In the genomic region with DNA sequence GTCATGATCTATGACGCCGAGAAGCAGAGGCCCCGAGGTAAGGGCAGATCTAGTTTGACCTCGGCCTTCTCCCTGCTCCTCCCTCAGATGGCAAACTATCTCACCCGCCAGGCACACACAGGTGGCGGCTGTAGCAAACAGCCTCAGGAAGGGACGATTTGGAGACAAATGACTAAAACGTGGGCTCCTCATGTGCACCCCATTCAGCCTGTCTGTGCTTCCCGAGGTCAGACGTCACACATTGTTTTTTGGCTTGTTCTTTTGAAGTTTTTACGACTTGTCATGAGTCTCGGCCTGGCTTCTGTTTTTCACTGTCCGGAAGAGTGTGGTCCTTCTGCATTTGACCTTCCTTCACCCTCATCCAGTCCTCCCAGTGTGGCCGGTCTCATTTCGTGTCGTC, we compare ENCODE assay signal across 1 cellular context.
TF ChIP-seq lines count a peak whose summit lies in the region.

No MANE protein-coding gene starts in this region.

TF ChIP-seq in HepG2, 621 proteins besides CTCF, POLR2A, EP300 and RAD21:
- TF ChIP-seq SOX13 (IDR thresholded peaks at IDR 0.05) (no peak), SOX13 (CRISPR knock-in tag; conservative IDR thresholded peaks at IDR 0.05 in 1 of 2, IDR thresholded peaks at IDR 0.05 in 1 of 2) (no peak), ZBTB33 (CRISPR knock-in tag; IDR thresholded peaks at IDR 0.05) (peak; percentile 94), ZNF678 (CRISPR knock-in tag; IDR thresholded peaks at IDR 0.05) (no peak), ZNF839 (CRISPR knock-in tag; IDR thresholded peaks at IDR 0.05; ENCODE audit: borderline replicate concordance) (no peak), ZNF260 (CRISPR knock-in tag; IDR thresholded peaks at IDR 0.05; ENCODE audit: borderline replicate concordance, low read depth) (no peak), SP2 (CRISPR knock-in tag; IDR thresholded peaks at IDR 0.05) (no peak), TEAD2 (CRISPR knock-in tag; IDR thresholded peaks at IDR 0.05) (no peak), ZBTB38 (CRISPR knock-in tag; IDR thresholded peaks at IDR 0.05) (0 out of 2 replicates have a peak, but pooled peaks have one; percentile 7), ZNF296 (CRISPR knock-in tag; conservative IDR thresholded peaks at IDR 0.05) (no peak), ZNF687 (CRISPR knock-in tag; IDR thresholded peaks at IDR 0.05) (peak; percentile 7; the same call in 1 of the 2 replicates)
- TF ChIP-seq, protein P1, sequence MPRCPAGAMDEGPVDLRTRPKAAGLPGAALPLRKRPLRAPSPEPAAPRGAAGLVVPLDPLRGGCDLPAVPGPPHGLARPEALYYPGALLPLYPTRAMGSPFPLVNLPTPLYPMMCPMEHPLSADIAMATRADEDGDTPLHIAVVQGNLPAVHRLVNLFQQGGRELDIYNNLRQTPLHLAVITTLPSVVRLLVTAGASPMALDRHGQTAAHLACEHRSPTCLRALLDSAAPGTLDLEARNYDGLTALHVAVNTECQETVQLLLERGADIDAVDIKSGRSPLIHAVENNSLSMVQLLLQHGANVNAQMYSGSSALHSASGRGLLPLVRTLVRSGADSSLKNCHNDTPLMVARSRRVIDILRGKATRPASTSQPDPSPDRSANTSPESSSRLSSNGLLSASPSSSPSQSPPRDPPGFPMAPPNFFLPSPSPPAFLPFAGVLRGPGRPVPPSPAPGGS (CRISPR knock-in tag; IDR thresholded peaks at IDR 0.05), result no peak
